9 cellular contexts compared by ENCODE assay signal in genomic region chr4:163548481-163549243, GRCh38. TPM values are rescaled to one million over a fixed set of nuclear protein-coding genes. Genes with fewer than 3 reads are reported as not detected.
DNase-seq lines count a peak whose midpoint lies in the region; ATAC-seq, FAIRE-seq and TF ChIP-seq lines count a peak whose summit lies in the region.
"Had no signal": no experiment of that assay in that cellular context is flagged by ENCODE, and none has a peak within 500 bp of the region (broad histone marks: within the 10 kb centered on the region; RNA-seq: fewer than 3 reads in every experiment).

No MANE protein-coding gene starts in this region.

- no peaks in the 10 kb centered on the region for H3K36me3 Mint-ChIP-seq in T-helper 17 cell (ENCODE audit: low read depth)

- no peak for TF ChIP-seq POLR2A in H54 (IDR thresholded peaks at IDR 0.05; ENCODE audit: low read depth, low read length)

- H3K9me3 ChIP-seq in T-helper 17 cell (ENCODE audit: control insufficient read depth, low read length, poor library complexity, severe bottlenecking) (no peaks in the 10 kb centered on the region), osteoblast (ENCODE audit: low read depth, low read length) (no peaks in the 10 kb centered on the region)
- H3K9me3 ChIP-seq: BLaER1 had no signal

- peak; percentile 58 for ATAC-seq in T-helper 17 cell
- ATAC-seq in HG03469 (IDR thresholded peaks at IDR 0.05; ENCODE audit: unreplicated experiment) = no peak

- H3K27me3 ChIP-seq in osteoblast (ENCODE audit: insufficient read depth, low read length) = no peaks in the 10 kb centered on the region
- H3K27me3 ChIP-seq: BLaER1 had no signal

- H3K27ac Mint-ChIP-seq in T-helper 17 cell = no peak overlapping the region

- peak; percentile 55 for DNase-seq in DMS 273 (lab: John Stamatoyannopoulos, UW; ENCODE audit: unreplicated experiment)
- no peak for DNase-seq in DMS 273 treated with DMSO at 0.1 percent for 48 hours (lab: John Stamatoyannopoulos, UW)
- no peak for DNase-seq in H54 (ENCODE audit: insufficient read length, low spot score)
- peak; percentile 18 to 75 (median 25) for DNase-seq in NCI-H1417 (lab: John Stamatoyannopoulos, UW)
- no peak for DNase-seq in T-helper 17 cell
- peak; percentile 48 for DNase-seq in fibroblast of gingiva (ENCODE audit: low read depth)
- peak; percentile 36 for DNase-seq in osteoblast (ENCODE audit: insufficient read length, low spot score, missing footprints)

- peak; percentile 30 for FAIRE-seq in H54 (lab: Jason Lieb, UNC)

- H2AFZ ChIP-seq in osteoblast (ENCODE audit: low read length) = no peak overlapping the region

- H3K4me3 ChIP-seq in osteoblast (ENCODE audit: insufficient read depth, low read length) = no peak overlapping the region
- H3K4me3 ChIP-seq: BLaER1 had no signal

- H3K27me3 Mint-ChIP-seq in T-helper 17 cell = no peaks in the 10 kb centered on the region

- H3K4me2 ChIP-seq in osteoblast (ENCODE audit: insufficient read depth, low read length) = no peak overlapping the region
- H3K4me2 ChIP-seq: BLaER1 had no signal

- H3K4me3 Mint-ChIP-seq in T-helper 17 cell = no peak overlapping the region

- H3K4me1 Mint-ChIP-seq in T-helper 17 cell = peaks cover 3% of the 10 kb centered on the region

- H3K79me2 ChIP-seq in osteoblast (ENCODE audit: insufficient read depth, low read length) = no peaks in the 10 kb centered on the region

- TF ChIP-seq CTCF in osteoblast (IDR thresholded peaks at IDR 0.05; ENCODE audit: extremely low read depth, low read depth, low read length) = peak; percentile 74

- no peaks in the 10 kb centered on the region for H4K20me1 ChIP-seq in osteoblast (ENCODE audit: insufficient read depth, low read length)
- H4K20me1 ChIP-seq: BLaER1 had no signal

- H3K36me3 ChIP-seq in osteoblast (ENCODE audit: insufficient read depth, low read length) = no peaks in the 10 kb centered on the region
- H3K36me3 ChIP-seq: BLaER1 had no signal

- H3K27ac ChIP-seq in osteoblast (ENCODE audit: low read depth, low read length) = no peak overlapping the region
- H3K27ac ChIP-seq: BLaER1 had no signal

- peaks cover 6% of the 10 kb centered on the region for H3K4me1 ChIP-seq in osteoblast (ENCODE audit: insufficient read depth, low read length)

RNA-seq across cellular contexts. Expression of gene TMA16, which starts 54.2 kb away (rescaled TPM):
- 10 to 100 TPM in 1 of 2 donors, 1 to 10 TPM in 1; 7.5 to 10.9 TPM for total RNA-seq in T-helper 17 cell
- 22.8 and 25.9 TPM in 2 replicates for total RNA-seq in osteoblast

Comparison
In these comparisons a context has a peak if more than half of its experiments do, and no peak if none do; other contexts are left out.
1. DNase-seq: peak in DMS 273 (single experiment), NCI-H1417 (3 of 3), fibroblast of gingiva (single experiment) and osteoblast (single experiment); none in DMS 273 treated with DMSO at 0.1 percent for 48 hours (single experiment), H54 (single experiment) and T-helper 17 cell (0 of 3).